9 cellular contexts compared by ENCODE assay signal in the genomic region with DNA sequence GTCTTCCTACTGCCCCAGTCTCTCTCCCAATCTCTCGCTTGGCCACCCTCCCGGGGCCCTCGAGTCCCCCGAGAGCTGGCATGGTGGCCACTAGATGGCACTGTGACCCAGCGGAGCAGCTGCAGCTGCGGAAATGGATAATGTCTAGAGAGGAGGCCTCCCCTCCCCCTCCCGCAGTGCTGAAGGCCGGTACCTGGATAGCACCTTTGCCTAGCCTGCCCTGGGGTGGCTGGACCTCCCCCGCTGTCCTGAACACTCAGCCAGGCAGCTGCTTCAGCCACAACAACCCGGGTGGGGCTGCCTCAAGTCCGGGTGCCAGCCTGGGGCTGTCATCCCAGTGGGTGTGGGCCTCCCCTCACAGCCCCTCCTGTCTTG.
DNase-seq lines count a peak whose midpoint lies in the region; ATAC-seq and TF ChIP-seq lines count a peak whose summit lies in the region.
"Had no signal": no experiment of that assay in that cellular context is flagged by ENCODE, and none has a peak within 500 bp of the region (broad histone marks: within the 10 kb centered on the region; RNA-seq: fewer than 3 reads in every experiment).

No MANE protein-coding gene starts in this region.

- H3K18ac ChIP-seq in IMR-90 (ENCODE audit: low read depth, low read length): no peak overlapping the region

- H2AFZ ChIP-seq in IMR-90 (replicated peaks; ENCODE audit: low read length, poor library complexity) (peak overlapping the region; percentile 83), fibroblast of lung (ENCODE audit: low read length) (no peak overlapping the region), neural cell (ENCODE audit: low read depth, low read length) (no peak overlapping the region)

- H4K20me1 ChIP-seq in IMR-90 (ENCODE audit: insufficient read depth, low read length) (no peaks in the 10 kb centered on the region), fibroblast of lung (ENCODE audit: control insufficient read depth, extremely low read depth, insufficient read depth, low read length) (no peaks in the 10 kb centered on the region), neural cell (ENCODE audit: insufficient read depth) (no peaks in the 10 kb centered on the region)

- intact Hi-C loops in IMR-90 (cut with micrococcal nuclease): loop anchor here (1.0 to 10.0 kb wide), 5 partner anchors 126 to 1332 kb away; no protein-coding TSS in a partner anchor
- intact Hi-C loops in Panc1 (cut with micrococcal nuclease; ENCODE audit: unreplicated experiment): loop anchor here (1.0 to 10.0 kb wide), 3 partner anchors 126 to 390 kb away; no protein-coding TSS in a partner anchor

- H3K9ac ChIP-seq in IMR-90 (ENCODE audit: low read depth, low read length): no peak overlapping the region
- no peak overlapping the region for H3K9ac ChIP-seq in fibroblast of lung (ENCODE audit: insufficient read depth, low read length)
- H3K9ac ChIP-seq in neural cell (ENCODE audit: low read length): no peak overlapping the region

- H3K27me3 Mint-ChIP-seq in activated T-cell treated with anti-CD3 and anti-CD28 coated beads, Interleukin-2, amount 50 U/mL, for 72 hours (ENCODE audit: low read depth): peaks cover 27% of the 10 kb centered on the region

- no peak overlapping the region for H3K4ac ChIP-seq in IMR-90 (ENCODE audit: low read depth, low read length)

- H3K4me1 Mint-ChIP-seq in activated T-cell treated with anti-CD3 and anti-CD28 coated beads, Interleukin-2, amount 50 U/mL, for 72 hours (ENCODE audit: low read depth): peaks cover 6% of the 10 kb centered on the region

- H3K4me3 Mint-ChIP-seq in activated T-cell treated with anti-CD3 and anti-CD28 coated beads, Interleukin-2, amount 50 U/mL, for 72 hours: no peak overlapping the region
- H3K4me3 Mint-ChIP-seq: stimulated activated naive CD8-positive, alpha-beta T cell treated with anti-CD3 and anti-CD28 coated beads, Interleukin-15, Interleukin-2, amounts not matched to agents 100 ng/mL and 50 ng/mL, for 24 hours had no signal

- H3K9me3 ChIP-seq in IMR-90 (ENCODE audit: control insufficient read depth, insufficient read depth, low read length) (no peaks in the 10 kb centered on the region), Panc1 (ENCODE audit: control insufficient read depth, insufficient read depth, low read depth, low read length) (no peaks in the 10 kb centered on the region), fibroblast of lung (ENCODE audit: control insufficient read depth, insufficient read depth, low read depth, low read length) (no peaks in the 10 kb centered on the region), neural cell (ENCODE audit: low read length) (no peaks in the 10 kb centered on the region)

- H3K36me3 ChIP-seq in IMR-90 (ENCODE audit: control insufficient read depth, insufficient read depth, low read length) (no peaks in the 10 kb centered on the region), Panc1 (ENCODE audit: control insufficient read depth, insufficient read depth, low read length) (no peaks in the 10 kb centered on the region), fibroblast of lung (ENCODE audit: control insufficient read depth, insufficient read depth, low read length) (no peaks in the 10 kb centered on the region), neural cell (ENCODE audit: insufficient read depth, low read length) (no peaks in the 10 kb centered on the region)

- no CpG with 5 or more reads among the region's 11 CpGs for WGBS in IMR-90 (ENCODE audit: extremely low coverage in 2 of 2, insufficient read length in 1 of 2), 2 experiments

- no peak overlapping the region for H4K5ac ChIP-seq in IMR-90 (ENCODE audit: low read depth, low read length)

- TF ChIP-seq RAD21 in IMR-90 (IDR thresholded peaks at IDR 0.05; ENCODE audit: low read length): peak; percentile 86
- peak; percentile 87 for TF ChIP-seq RAD21 in neural cell (conservative IDR thresholded peaks at IDR 0.05)

- no peak overlapping the region for H2BK5ac ChIP-seq in IMR-90 (ENCODE audit: low read depth, low read length, poor library complexity, severe bottlenecking)

- H3K9me3 Mint-ChIP-seq in activated T-cell treated with anti-CD3 and anti-CD28 coated beads, Interleukin-2, amount 50 U/mL, for 72 hours: no peaks in the 10 kb centered on the region
- H3K9me3 Mint-ChIP-seq: stimulated activated naive CD8-positive, alpha-beta T cell treated with anti-CD3 and anti-CD28 coated beads, Interleukin-15, Interleukin-2, amounts not matched to agents 100 ng/mL and 50 ng/mL, for 24 hours had no signal

- no peak overlapping the region for H2AK5ac ChIP-seq in IMR-90 (ENCODE audit: low read depth, low read length)

- no peak overlapping the region for H3K23ac ChIP-seq in IMR-90 (ENCODE audit: low read depth, low read length)

- dilution Hi-C loops in IMR-90 (cut with HindIII; ENCODE audit: low sequenced_read_pairs, unreplicated experiment): no loop called here

- ATAC-seq in GM18511 (IDR thresholded peaks at IDR 0.05; ENCODE audit: unreplicated experiment) (peak; percentile 80), IMR-90 (ENCODE audit: low read depth) (peak; percentile 97), Panc1 (peak; percentile 93)
- peak; percentile 86 for ATAC-seq in activated T-cell treated with anti-CD3 and anti-CD28 coated beads, Interleukin-2, amount 50 U/mL, for 72 hours (replicated peaks in 1 of 2)
- peak; percentile 84 for ATAC-seq in stimulated activated naive CD8-positive, alpha-beta T cell treated with anti-CD3 and anti-CD28 coated beads, Interleukin-15, Interleukin-2, amounts not matched to agents 100 U/mL and 50 U/mL, for 24 hours

- H3F3A ChIP-seq in neural cell (ENCODE audit: insufficient read depth, low read length, poor library complexity, severe bottlenecking): no peaks in the 10 kb centered on the region

- H3K27me3 ChIP-seq in IMR-90 (ENCODE audit: control insufficient read depth, insufficient read depth, low read length): peaks cover 27% of the 10 kb centered on the region
- peaks cover 12% of the 10 kb centered on the region for H3K27me3 ChIP-seq in Panc1 (ENCODE audit: control insufficient read depth, insufficient read depth, low read length)
- peaks cover 3% of the 10 kb centered on the region for H3K27me3 ChIP-seq in fibroblast of lung (ENCODE audit: control insufficient read depth, insufficient read depth, low read length)
- H3K27me3 ChIP-seq in neural cell (ENCODE audit: insufficient read depth, low read depth, low read length): no peaks in the 10 kb centered on the region

- no peaks in the 10 kb centered on the region for H3K9me2 ChIP-seq in neural cell (ENCODE audit: insufficient read depth, low read length)

- no peaks in the 10 kb centered on the region for H3K36me3 Mint-ChIP-seq in activated T-cell treated with anti-CD3 and anti-CD28 coated beads, Interleukin-2, amount 50 U/mL, for 72 hours (ENCODE audit: insufficient read depth in 2 of 2)

- peak; percentile 80 for TF ChIP-seq CTCF in IMR-90 (conservative IDR thresholded peaks at IDR 0.05; ENCODE audit: low read depth, low read length)
- TF ChIP-seq CTCF in Panc1 (IDR thresholded peaks at IDR 0.05): peak; percentile 99
- TF ChIP-seq CTCF in fibroblast of lung (conservative IDR thresholded peaks at IDR 0.05 in 1 of 2, IDR thresholded peaks at IDR 0.05 in 1 of 2; ENCODE audit: low read depth in 1 of 2, low read length in 2 of 2): peak; percentile 76 to 79
- TF ChIP-seq CTCF in neural cell (IDR thresholded peaks at IDR 0.05; ENCODE audit: poor library complexity, severe bottlenecking): peak; percentile 90

- no peak for TF ChIP-seq EP300 in neural cell (conservative IDR thresholded peaks at IDR 0.05; ENCODE audit: poor library complexity, severe bottlenecking)

- H3K4me3 ChIP-seq in IMR-90 (ENCODE audit: insufficient read depth, low read depth, low read length) (no peak overlapping the region), Panc1 (ENCODE audit: low read depth in 2 of 2, low read length in 2 of 2) (no peak overlapping the region), fibroblast of lung (replicated peaks in 1 of 4; ENCODE audit: control extremely low read depth in 1 of 4, insufficient read depth in 1 of 4, low read depth in 3 of 4, low read length in 4 of 4) (no peak overlapping the region), neural cell (ENCODE audit: low read length) (no peak overlapping the region)

- H4K8ac ChIP-seq in IMR-90 (ENCODE audit: low read depth in 2 of 2, low read length in 2 of 2): no peak overlapping the region

- H3K4me2 ChIP-seq in IMR-90 (ENCODE audit: low read depth, low read length) (no peak overlapping the region), fibroblast of lung (ENCODE audit: extremely low read depth, insufficient read depth, low read length) (no peak overlapping the region), neural cell (ENCODE audit: low read length) (no peak overlapping the region)

- no peak overlapping the region for H4K91ac ChIP-seq in IMR-90 (ENCODE audit: insufficient read depth, low read depth, low read length)

- in situ Hi-C loops in IMR-90 (cut with MboI; ENCODE audit: low sequenced_read_pairs): loop anchor here (10.0 kb wide), 1 partner anchor 130 kb away; no protein-coding TSS in a partner anchor
- in situ Hi-C loops in Panc1 (cut with HindIII; ENCODE audit: low pct_unique_long_range_greater_than_20kb, low sequenced_read_pairs): no loop called here

- BruUV-seq in IMR-90 (replicated peaks; lab: Mats Ljungman, UMichigan): no TSS peak
- BruUV-seq in Panc1 (replicated peaks; lab: Mats Ljungman, UMichigan): no TSS peak

- no peak overlapping the region for H3K27ac Mint-ChIP-seq in activated T-cell treated with anti-CD3 and anti-CD28 coated beads, Interleukin-2, amount 50 U/mL, for 72 hours
- H3K27ac Mint-ChIP-seq: stimulated activated naive CD8-positive, alpha-beta T cell treated with anti-CD3 and anti-CD28 coated beads, Interleukin-15, Interleukin-2, amounts not matched to agents 100 ng/mL and 50 ng/mL, for 24 hours had no signal

- peak overlapping the region; percentile 61 for H2AK9ac ChIP-seq in IMR-90 (replicated peaks; ENCODE audit: low read depth, low read length, poor library complexity)

- CTCF ChIA-PET in IMR-90 (lab: Yijun Ruan, JAX) (interaction anchor here (0.6 to 1.8 kb wide), 9 partner anchors 10 to 635 kb away, joined by 3 to 16 read pairs (median 6); no protein-coding TSS in a partner anchor), Panc1 (lab: Charles Lee) (interaction anchor here (0.8 to 1.9 kb wide), 6 partner anchors 10 to 256 kb away, joined by 3 to 53 read pairs (median 4); no protein-coding TSS in a partner anchor)

- H3K9me1 ChIP-seq in IMR-90 (ENCODE audit: insufficient read depth, low read length): no peaks in the 10 kb centered on the region

- H3K27ac ChIP-seq in IMR-90 (ENCODE audit: insufficient read depth, low read length) (no peak overlapping the region), Panc1 (ENCODE audit: low read length) (no peak overlapping the region), fibroblast of lung (ENCODE audit: insufficient read depth, low read length) (no peak overlapping the region), neural cell (ENCODE audit: low read length) (no peak overlapping the region)

- H2BK15ac ChIP-seq in IMR-90 (ENCODE audit: low read depth, low read length): no peak overlapping the region

- H3K56ac ChIP-seq in IMR-90 (ENCODE audit: extremely low read depth, insufficient read depth, low read length): no peak overlapping the region

- no peaks in the 10 kb centered on the region for H3K79me2 ChIP-seq in fibroblast of lung (ENCODE audit: control insufficient read depth, insufficient read depth, low read length)
- no peaks in the 10 kb centered on the region for H3K79me2 ChIP-seq in neural cell (replicated peaks; ENCODE audit: insufficient read depth, low read length)

- DNase-seq in 8988T (peak; percentile 79), IMR-90 (peak; percentile 37), Panc1 (ENCODE audit: low read depth, low spot score) (peak; percentile 35), fibroblast of lung (ENCODE audit: low read depth in 2 of 2) (peak; percentile 27 to 44)
- peak; percentile 80 to 83 for DNase-seq in activated T-cell treated with anti-CD3 and anti-CD28 coated beads, Interleukin-2, amount 50 U/mL, for 72 hours
- peak; percentile 88 for DNase-seq in stimulated activated naive CD8-positive, alpha-beta T cell treated with anti-CD3 and anti-CD28 coated beads, Interleukin-15, Interleukin-2, amounts not matched to agents 100 U/mL and 50 U/mL, for 24 hours

- no peak for TF ChIP-seq POLR2A in IMR-90 (IDR thresholded peaks at IDR 0.05; ENCODE audit: low read depth, low read length)

- H3K4me1 ChIP-seq in IMR-90 (ENCODE audit: control insufficient read depth, insufficient read depth, low read length) (no peaks in the 10 kb centered on the region), Panc1 (ENCODE audit: control insufficient read depth, insufficient read depth, low read length) (peaks cover 3% of the 10 kb centered on the region; the same call in 1 of the 2 replicates), fibroblast of lung (ENCODE audit: control insufficient read depth, extremely low read depth, insufficient read depth, low read length) (no peaks in the 10 kb centered on the region)

- POLR2A ChIA-PET in IMR-90 (lab: Charles Lee; ENCODE audit: unreplicated experiment) (no interaction called here), Panc1 (lab: Charles Lee) (no interaction called here)

- H2BK20ac ChIP-seq in IMR-90 (ENCODE audit: low read depth, low read length): no peak overlapping the region

- H2BK120ac ChIP-seq in IMR-90 (ENCODE audit: low read depth, low read length): no peak overlapping the region

- no peak overlapping the region for H3K14ac ChIP-seq in IMR-90 (replicated peaks; ENCODE audit: low read depth, low read length)

- no peaks in the 10 kb centered on the region for H3K79me1 ChIP-seq in IMR-90 (ENCODE audit: low read depth in 1 of 2, low read length in 2 of 2)

Comparison
In these comparisons a context has a peak if more than half of its experiments do, and no peak if none do; other contexts are left out.
1. DNase-seq: peak in every context shown above with its lines; median percentile 88 in stimulated activated naive CD8-positive, alpha-beta T cell treated with anti-CD3 and anti-CD28 coated beads, Interleukin-15, Interleukin-2, amounts not matched to agents 100 U/mL and 50 U/mL, for 24 hours; 82 in activated T-cell treated with anti-CD3 and anti-CD28 coated beads, Interleukin-2, amount 50 U/mL, for 72 hours; 79 in 8988T; 37 in IMR-90; 36 in fibroblast of lung; 35 in Panc1.